In genomic region chr19:40347476-40348124, GRCh38 we compare ENCODE assay signal across 9 cellular contexts. TPM values are rescaled to one million over a fixed set of nuclear protein-coding genes. Genes with fewer than 3 reads are reported as not detected.
DNase-seq lines count a peak whose midpoint lies in the region; ATAC-seq and TF ChIP-seq lines count a peak whose summit lies in the region.
"Had no signal": no experiment of that assay in that cellular context is flagged by ENCODE, and none has a peak within 500 bp of the region (broad histone marks: within the 10 kb centered on the region; RNA-seq: fewer than 3 reads in every experiment).

No MANE protein-coding gene starts in this region.

- H3K27ac ChIP-seq in CD4-positive, CD25-positive, alpha-beta regulatory T cell (ENCODE audit: insufficient read depth, low read length, poor library complexity, severe bottlenecking): peak overlapping the region; percentile 82

- H3K36me3 ChIP-seq in CD4-positive, CD25-positive, alpha-beta regulatory T cell (ENCODE audit: control insufficient read depth, insufficient read depth, low read length): peaks cover 1% of the 10 kb centered on the region
- no peaks in the 10 kb centered on the region for H3K36me3 ChIP-seq in Loucy (ENCODE audit: insufficient read depth, low read length)

- no peak for DNase-seq in CD4-positive, CD25-positive, alpha-beta regulatory T cell
- DNase-seq in dermis blood vessel endothelial cell: peak; percentile 15
- DNase-seq in nephron progenitor cell: no peak
- no peak for DNase-seq in cerebellar cortex (ENCODE audit: low spot score)
- DNase-seq in NCI-H2171 treated with DMSO at 0.1 percent for 48 hours (lab: John Stamatoyannopoulos, UW): no peak

- H3K36me3 Mint-ChIP-seq in CD4-positive, CD25-positive, alpha-beta regulatory T cell: peaks cover 9% of the 10 kb centered on the region
- no peaks in the 10 kb centered on the region for H3K36me3 Mint-ChIP-seq in nephron progenitor cell (ENCODE audit: low read depth)

- no peak for ATAC-seq in CD4-positive, CD25-positive, alpha-beta regulatory T cell (ENCODE audit: low read depth in 2 of 2)
- ATAC-seq in GM21619 (IDR thresholded peaks at IDR 0.05; ENCODE audit: unreplicated experiment) (no peak), GM18517 (IDR thresholded peaks at IDR 0.05; ENCODE audit: unreplicated experiment) (no peak)

- no peaks in the 10 kb centered on the region for H3K27me3 Mint-ChIP-seq in CD4-positive, CD25-positive, alpha-beta regulatory T cell
- H3K27me3 Mint-ChIP-seq in nephron progenitor cell (ENCODE audit: low read depth, poor library complexity): peaks cover 9% of the 10 kb centered on the region

- no peaks in the 10 kb centered on the region for H3F3A ChIP-seq in Loucy (ENCODE audit: low read depth)

- H3K4me3 Mint-ChIP-seq in CD4-positive, CD25-positive, alpha-beta regulatory T cell: peak overlapping the region; percentile 94 to 99 (median 95)
- H3K4me3 Mint-ChIP-seq in nephron progenitor cell: peak overlapping the region; percentile 95

- peak overlapping the region; percentile 94 for H3K4me3 ChIP-seq in CD4-positive, CD25-positive, alpha-beta regulatory T cell (ENCODE audit: low read depth, low read length)
- H3K4me3 ChIP-seq in Loucy (ENCODE audit: low read length, poor library complexity, severe bottlenecking): peak overlapping the region; percentile 87

- peak overlapping the region in 2 of 3 donors; percentile 92 to 94 for H3K27ac Mint-ChIP-seq in CD4-positive, CD25-positive, alpha-beta regulatory T cell
- H3K27ac Mint-ChIP-seq in nephron progenitor cell: no peak overlapping the region

- TF ChIP-seq CTCF in Loucy (conservative IDR thresholded peaks at IDR 0.05; ENCODE audit: low read length) (no peak), nephron progenitor cell (IDR thresholded peaks at IDR 0.05) (no peak)

- H3K27me3 ChIP-seq in CD4-positive, CD25-positive, alpha-beta regulatory T cell (ENCODE audit: control insufficient read depth, insufficient read depth, low read length): no peaks in the 10 kb centered on the region
- H3K27me3 ChIP-seq in Loucy (ENCODE audit: insufficient read depth, low read length, poor library complexity, severe bottlenecking): no peaks in the 10 kb centered on the region

- peaks cover 20% of the 10 kb centered on the region for H3K4me1 ChIP-seq in CD4-positive, CD25-positive, alpha-beta regulatory T cell (ENCODE audit: control insufficient read depth, insufficient read depth, low read length, poor library complexity, severe bottlenecking)
- peaks cover 23% of the 10 kb centered on the region for H3K4me1 ChIP-seq in Loucy (ENCODE audit: insufficient read depth, low read length, poor library complexity, severe bottlenecking)

- H3K9me3 ChIP-seq in CD4-positive, CD25-positive, alpha-beta regulatory T cell (ENCODE audit: control insufficient read depth in 2 of 2, low read length in 2 of 2): no peaks in the 10 kb centered on the region
- H3K9me3 ChIP-seq in Loucy (ENCODE audit: insufficient read depth, low read depth, low read length): no peaks in the 10 kb centered on the region

- H3K4me2 ChIP-seq in Loucy (ENCODE audit: low read depth, low read length, poor library complexity, severe bottlenecking): peak overlapping the region; percentile 99

- no peaks in the 10 kb centered on the region for H3K9me3 Mint-ChIP-seq in CD4-positive, CD25-positive, alpha-beta regulatory T cell
- H3K9me3 Mint-ChIP-seq in nephron progenitor cell: no peaks in the 10 kb centered on the region

- H3K4me1 Mint-ChIP-seq in CD4-positive, CD25-positive, alpha-beta regulatory T cell: peaks cover 6 to 55% (median 29%) of the 10 kb centered on the region in 4 donors
- peaks cover 27% of the 10 kb centered on the region for H3K4me1 Mint-ChIP-seq in nephron progenitor cell

- H2AFZ ChIP-seq in Loucy (ENCODE audit: low read length): peak overlapping the region; percentile 83

- peaks cover 5% of the 10 kb centered on the region for H4K20me1 ChIP-seq in Loucy (ENCODE audit: insufficient read depth, low read length, poor library complexity, severe bottlenecking)

- peaks cover 24% of the 10 kb centered on the region for H3K79me2 ChIP-seq in Loucy (ENCODE audit: insufficient read depth, low read length)

- H3K9ac ChIP-seq in Loucy (ENCODE audit: low read depth, low read length, poor library complexity, severe bottlenecking): peak overlapping the region; percentile 88

- no peaks in the 10 kb centered on the region for H3K9me2 ChIP-seq in Loucy (replicated peaks; ENCODE audit: low read depth, low read length)

RNA-seq across cellular contexts. Expression of gene C19orf47, which starts 0.6 kb away (rescaled TPM):
- total RNA-seq in CD4-positive, CD25-positive, alpha-beta regulatory T cell: 12.4 TPM
- 1 to 10 TPM; 5.9 to 8.3 (median 6.7) TPM for polyA plus RNA-seq in CD4-positive, CD25-positive, alpha-beta regulatory T cell
- 5.3 and 9.2 TPM in 2 replicates for total RNA-seq in dermis blood vessel endothelial cell

RNA-seq across cellular contexts. Expression of gene PLD3, which starts 0.9 kb away (rescaled TPM):
- total RNA-seq in CD4-positive, CD25-positive, alpha-beta regulatory T cell: 73.7 TPM
- 10 to 100 TPM; 49.2 to 60.8 (median 50.0) TPM for polyA plus RNA-seq in CD4-positive, CD25-positive, alpha-beta regulatory T cell
- total RNA-seq in dermis blood vessel endothelial cell: 173 and 228 TPM in 2 replicates

RNA-seq across cellular contexts. Expression of gene HIPK4, which starts 42.4 kb away (rescaled TPM):
- not detected for total RNA-seq in CD4-positive, CD25-positive, alpha-beta regulatory T cell
- not detected for polyA plus RNA-seq in CD4-positive, CD25-positive, alpha-beta regulatory T cell
- under 0.01 and 0.05 TPM in 2 replicates for total RNA-seq in dermis blood vessel endothelial cell
- total RNA-seq: HT1080 had no signal
